ENCODE assay signal across 18 cellular contexts in the genomic region with DNA sequence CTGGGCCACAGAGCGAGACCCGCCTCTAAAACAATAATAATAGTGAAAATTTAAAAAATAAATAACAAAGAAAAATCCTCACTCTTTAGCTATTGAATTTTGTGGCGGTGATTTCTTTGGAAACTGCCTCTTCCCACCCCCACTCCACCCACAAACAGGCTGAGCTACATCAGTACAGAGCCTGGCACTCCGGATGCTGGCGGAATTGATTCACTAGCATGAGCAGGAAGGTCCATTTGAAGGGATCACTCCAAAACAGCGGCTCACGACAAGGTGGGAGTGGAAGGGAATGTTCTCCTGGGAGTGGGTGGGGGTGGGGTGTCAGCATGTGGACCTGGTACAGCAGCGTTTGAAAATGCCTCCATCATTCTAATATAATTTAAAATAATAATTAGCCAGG. TPM values are rescaled to one million over a fixed set of nuclear protein-coding genes. Genes with fewer than 3 reads are reported as not detected.
DNase-seq lines count a peak whose midpoint lies in the region; ATAC-seq and TF ChIP-seq lines count a peak whose summit lies in the region.
"Had no signal": no experiment of that assay in that cellular context is flagged by ENCODE, and none has a peak within 500 bp of the region (broad histone marks: within the 10 kb centered on the region; RNA-seq: fewer than 3 reads in every experiment).

No MANE protein-coding gene starts in this region.

- TF ChIP-seq POLR2A in HCT116 (IDR thresholded peaks at IDR 0.05; ENCODE audit: borderline replicate concordance, extremely low read depth, insufficient read depth, insufficient read length), result no peak

- no peak overlapping the region for H3K27ac Mint-ChIP-seq in mesothelial cell of epicardium
- H3K27ac Mint-ChIP-seq: CD4-positive, alpha-beta T cell; HFFc6 had no signal

- ATAC-seq in HCT116 (no peak), HG02885 (IDR thresholded peaks at IDR 0.05; ENCODE audit: poor library complexity, unreplicated experiment) (no peak)

- CTCF ChIA-PET in A673 (lab: Charles Lee) (interaction anchor here (0.9 to 1.6 kb wide), 4 partner anchors 13 to 36 kb away, joined by 3 to 17 read pairs (median 4); partner anchors contain the start of gene CCDC177), HCT116 (lab: Charles Lee) (interaction anchor here (0.6 to 1.8 kb wide), 10 partner anchors 8 to 305 kb away, joined by 3 to 14 read pairs (median 4); partner anchors contain the start of gene CCDC177), OCI-LY7 (lab: Charles Lee; ENCODE audit: unreplicated experiment) (no interaction called here)

- peaks cover 60% of the 10 kb centered on the region for H3K27me3 Mint-ChIP-seq in mesothelial cell of epicardium (ENCODE audit: low read depth)

- H3K9me3 ChIP-seq in A673 (ENCODE audit: low read depth, low read length, poor library complexity, severe bottlenecking) (no peaks in the 10 kb centered on the region), HCT116 (ENCODE audit: control insufficient read depth in 1 of 2, insufficient read depth in 1 of 2, low read depth in 1 of 2, low read length in 2 of 2) (no peaks in the 10 kb centered on the region), ectodermal cell (ENCODE audit: control insufficient read depth, low read length) (no peaks in the 10 kb centered on the region), OCI-LY7 (ENCODE audit: low read length) (no peaks in the 10 kb centered on the region)
- H3K9me3 ChIP-seq: BE2C, Caco-2, HAP-1 had no signal

- peaks cover 4% of the 10 kb centered on the region for H3K4me1 ChIP-seq in A673 (ENCODE audit: insufficient read depth, low read length, poor library complexity, severe bottlenecking)
- no peaks in the 10 kb centered on the region for H3K4me1 ChIP-seq in HCT116 (ENCODE audit: control insufficient read depth in 1 of 2, insufficient read depth in 2 of 2, low read length in 2 of 2)
- H3K4me1 ChIP-seq in ectodermal cell (ENCODE audit: control insufficient read depth, insufficient read depth, low read length), result no peaks in the 10 kb centered on the region
- H3K4me1 ChIP-seq in OCI-LY7 (ENCODE audit: insufficient read depth, low read length, poor library complexity, severe bottlenecking), result no peaks in the 10 kb centered on the region
- H3K4me1 ChIP-seq: BE2C, HAP-1 had no signal

- TF ChIP-seq CTCF in A673 (conservative IDR thresholded peaks at IDR 0.05; ENCODE audit: low read depth, low read length) (no peak), HCT116 (IDR thresholded peaks at IDR 0.05 in 2 of 3, conservative IDR thresholded peaks at IDR 0.05 in 1 of 3; ENCODE audit: borderline replicate concordance in 1 of 3, insufficient read depth in 1 of 3, low read depth in 2 of 3, low read length in 2 of 3) (no peak), mesothelial cell of epicardium (IDR thresholded peaks at IDR 0.05; ENCODE audit: unreplicated experiment) (no peak), OCI-LY7 (conservative IDR thresholded peaks at IDR 0.05; ENCODE audit: low read length) (no peak)

- H3K9ac ChIP-seq in HCT116 (ENCODE audit: low read length), result no peak overlapping the region
- H3K9ac ChIP-seq: GM23248 had no signal

- no peaks in the 10 kb centered on the region for H3K36me3 Mint-ChIP-seq in mesothelial cell of epicardium

- WGBS in ectodermal cell, 2 experiments, result 96 to 97% methylated on average over 5 of the region's 8 CpGs

- H3K4me2 ChIP-seq in HCT116 (ENCODE audit: low read length), result no peak overlapping the region
- H3K4me2 ChIP-seq in OCI-LY7 (ENCODE audit: low read length), result no peak overlapping the region

- H3K27me3 ChIP-seq in A673 (replicated peaks; ENCODE audit: insufficient read depth, low read depth, low read length, poor library complexity) (peaks cover 10% of the 10 kb centered on the region), HCT116 (ENCODE audit: insufficient read depth, low read length) (no peaks in the 10 kb centered on the region), ectodermal cell (ENCODE audit: control insufficient read depth, insufficient read depth, low read length, poor library complexity, severe bottlenecking) (no peaks in the 10 kb centered on the region)

- H2AFZ ChIP-seq in HCT116 (ENCODE audit: low read depth, low read length, poor library complexity, severe bottlenecking) (peak overlapping the region; percentile 54), OCI-LY7 (ENCODE audit: low read length) (no peak overlapping the region)
- H2AFZ ChIP-seq: GM23248 had no signal

- peak overlapping the region; percentile 69 for H3K4me3 Mint-ChIP-seq in mesothelial cell of epicardium
- H3K4me3 Mint-ChIP-seq: CD4-positive, alpha-beta T cell; HFFc6 had no signal

- no peaks in the 10 kb centered on the region for H4K20me1 ChIP-seq in HCT116 (ENCODE audit: insufficient read depth)
- H4K20me1 ChIP-seq in OCI-LY7 (ENCODE audit: insufficient read depth, low read length), result no peaks in the 10 kb centered on the region

- no peaks in the 10 kb centered on the region for H3K9me3 Mint-ChIP-seq in mesothelial cell of epicardium
- H3K9me3 Mint-ChIP-seq: CD4-positive, alpha-beta T cell; HFFc6 had no signal

- DNase-seq in A673 (ENCODE audit: low spot score) (no peak), HCT116 (ENCODE audit: low read depth, low spot score) (no peak), mesothelial cell of epicardium (ENCODE audit: low spot score in 2 of 2, unreplicated experiment in 2 of 2) (no peak), OCI-LY7 (ENCODE audit: low spot score) (no peak), SIG-M5 treated with dmso at 0.1 percent for 504 hours (lab: John Stamatoyannopoulos, UW; ENCODE audit: unreplicated experiment) (no peak)
- DNase-seq in activated CD4-positive, CD25-positive, alpha-beta regulatory T cell treated with anti-CD3 and anti-CD28 coated beads, Interleukin-2, amount 50 U/mL, for 72 hours, result no peak
- DNase-seq: Caco-2, HFFc6 had no signal

- H3K4me3 ChIP-seq in A673 (ENCODE audit: low read depth, low read length, poor library complexity, severe bottlenecking) (peak overlapping the region; percentile 30), HCT116 (replicated peaks in 1 of 2; ENCODE audit: low read depth in 1 of 2, low read length in 2 of 2) (no peak overlapping the region), ectodermal cell (ENCODE audit: insufficient read depth, low read depth, low read length) (peak overlapping the region; percentile 37), OCI-LY7 (ENCODE audit: low read depth, low read length, poor library complexity, severe bottlenecking) (no peak overlapping the region)
- H3K4me3 ChIP-seq: GM23248, HAP-1 had no signal

- H3K36me3 ChIP-seq in A673 (ENCODE audit: insufficient read depth, low read length, poor library complexity, severe bottlenecking) (no peaks in the 10 kb centered on the region), HCT116 (ENCODE audit: control insufficient read depth in 1 of 2, insufficient read depth in 2 of 2, low read length in 2 of 2) (no peaks in the 10 kb centered on the region), ectodermal cell (ENCODE audit: control insufficient read depth, insufficient read depth, low read length) (no peaks in the 10 kb centered on the region), OCI-LY7 (ENCODE audit: insufficient read depth, low read length) (no peaks in the 10 kb centered on the region)
- H3K36me3 ChIP-seq: BE2C, HAP-1 had no signal

- H3K9me2 ChIP-seq in HCT116 (ENCODE audit: insufficient read depth) (no peaks in the 10 kb centered on the region), OCI-LY7 (ENCODE audit: insufficient read depth, low read length) (no peaks in the 10 kb centered on the region)

- RAD21 ChIA-PET in HCT116 (lab: Charles Lee; ENCODE audit: low non-redundant PET in 1 of 2, low total read pairs in 2 of 2, uncharacterized antibody in 2 of 2, unreplicated experiment in 2 of 2), result interaction anchor here in 1 of 2 experiments (1.1 kb wide), 1 partner anchor 27 kb away, joined by 3 read pairs; no protein-coding TSS in a partner anchor

- peaks cover 4% of the 10 kb centered on the region for H3K4me1 Mint-ChIP-seq in mesothelial cell of epicardium

- POLR2A ChIA-PET in A673 (lab: Charles Lee; ENCODE audit: low non-redundant PET), result interaction anchor here (0.7 kb wide), 1 partner anchor 171 kb away, joined by 4 read pairs; no protein-coding TSS in a partner anchor
- POLR2A ChIA-PET in HCT116 (lab: Charles Lee), result no interaction called here
- POLR2A ChIA-PET in OCI-LY7 (lab: Charles Lee), result interaction anchor here (0.5 kb wide), 1 partner anchor 59 kb away, joined by 4 read pairs; no protein-coding TSS in a partner anchor

- H3K79me2 ChIP-seq in HCT116 (ENCODE audit: insufficient read depth, low read length) (no peaks in the 10 kb centered on the region), OCI-LY7 (ENCODE audit: insufficient read depth, low read depth, low read length) (no peaks in the 10 kb centered on the region)

- H3K27ac ChIP-seq in A673 (ENCODE audit: low read depth, low read length, poor library complexity, severe bottlenecking), result no peak overlapping the region
- H3K27ac ChIP-seq in HCT116 (ENCODE audit: low read depth, low read length), result no peak overlapping the region
- H3K27ac ChIP-seq in ectodermal cell (ENCODE audit: insufficient read depth, low read depth, low read length, poor library complexity, severe bottlenecking), result no peak overlapping the region
- no peak overlapping the region for H3K27ac ChIP-seq in OCI-LY7 (ENCODE audit: low read depth, low read length, poor library complexity, severe bottlenecking)
- H3K27ac ChIP-seq: C4-2B, GM23248, HL-60 had no signal

- BruUV-seq in A673 (replicated peaks; lab: Mats Ljungman, UMichigan), result no TSS peak
- no TSS peak for BruUV-seq in HCT116 (replicated peaks; lab: Mats Ljungman, UMichigan)
- no TSS peak for BruUV-seq in OCI-LY7 (replicated peaks; lab: Mats Ljungman, UMichigan)

- intact Hi-C loops in A673 (cut with micrococcal nuclease; ENCODE audit: unreplicated experiment) (no loop called here), HCT116 (cut with micrococcal nuclease) (no loop called here), OCI-LY7 (cut with micrococcal nuclease; ENCODE audit: unreplicated experiment) (no loop called here)

- no peak for TF ChIP-seq RAD21 in HCT116 (IDR thresholded peaks at IDR 0.05; ENCODE audit: low read depth)

TF ChIP-seq in HCT116, 20 proteins besides CTCF, POLR2A, EP300 and RAD21:
- no peak for TF ChIP-seq EGR1 (IDR thresholded peaks at IDR 0.05; ENCODE audit: low read depth)
- no peak for TF ChIP-seq SRF (IDR thresholded peaks at IDR 0.05; ENCODE audit: low read depth)
- no peak for TF ChIP-seq ZFX (IDR thresholded peaks at IDR 0.05)
- TF ChIP-seq SP1 (IDR thresholded peaks at IDR 0.05; ENCODE audit: low read depth), result no peak

RNA-seq across cellular contexts. Expression of gene CCDC177, which starts 26.1 kb away (rescaled TPM):
- total RNA-seq in A673 (2021) (0.09 TPM in 1 of 2 replicates, not detected in the other), HCT116 (2021; ENCODE audit: unreplicated experiment) (not detected), mesothelial cell of epicardium (0.24 to 0.34 TPM (median 0.34 TPM) in 3 replicates), OCI-LY7 (2022) (not detected in 2 replicates)
- polyA plus RNA-seq in HCT116 (2012), result not detected in 2 replicates
- 5.9 TPM for polyA plus RNA-seq in ectodermal cell (2013, experiment 1 of 4)
- 10.8 TPM for polyA plus RNA-seq in ectodermal cell (2013, experiment 2 of 4)
- polyA plus RNA-seq in ectodermal cell (2013, experiment 3 of 4), result 7.2 TPM
- 7.7 TPM for polyA plus RNA-seq in ectodermal cell (2013, experiment 4 of 4)
- total RNA-seq in OCI-LY7 (2014; rRNA removed; shearing (Covaris generic)), result not detected in 2 replicates
- total RNA-seq: CD4-positive, alpha-beta T cell; GM23248; H4; HFFc6; HT1080 had no signal
- polyA plus RNA-seq: GM23248 had no signal

Comparison
In these comparisons a context has a peak if more than half of its experiments do, and no peak if none do; other contexts are left out.
1. H3K4me3 ChIP-seq: peak in A673 (single experiment) and ectodermal cell (single experiment); none in HCT116 (0 of 2) and OCI-LY7 (single experiment).